In the genomic region with DNA sequence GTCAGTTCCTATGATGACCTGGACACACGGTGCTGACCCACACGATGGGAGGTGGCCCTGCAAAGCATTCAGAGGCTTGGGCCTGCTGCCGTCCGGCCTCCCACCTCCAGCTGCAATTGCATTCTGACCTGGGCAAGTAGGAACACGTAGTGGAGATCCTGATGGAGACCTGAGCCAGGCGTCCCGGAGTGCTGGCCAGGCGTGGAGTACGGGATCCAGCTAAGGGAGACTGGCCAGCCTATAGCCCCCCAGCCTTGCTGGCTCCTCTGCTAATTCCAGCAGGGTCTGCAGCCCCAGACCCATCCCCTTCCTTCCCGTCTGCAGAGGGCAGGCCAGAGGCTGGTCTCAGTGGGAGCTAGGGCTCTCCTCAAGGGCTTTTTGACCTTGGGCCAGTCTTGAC, we compare ENCODE assay signal across 1 cellular context.
A peak's percentile ranks its signal among the peaks of the same experiment; 100 is the strongest.
TF ChIP-seq lines count a peak whose summit lies in the region.

No MANE protein-coding gene starts in this region.

TF ChIP-seq in K562, 482 proteins besides CTCF, POLR2A, EP300 and RAD21 (continued from another document):
- TF ChIP-seq, protein P1, sequence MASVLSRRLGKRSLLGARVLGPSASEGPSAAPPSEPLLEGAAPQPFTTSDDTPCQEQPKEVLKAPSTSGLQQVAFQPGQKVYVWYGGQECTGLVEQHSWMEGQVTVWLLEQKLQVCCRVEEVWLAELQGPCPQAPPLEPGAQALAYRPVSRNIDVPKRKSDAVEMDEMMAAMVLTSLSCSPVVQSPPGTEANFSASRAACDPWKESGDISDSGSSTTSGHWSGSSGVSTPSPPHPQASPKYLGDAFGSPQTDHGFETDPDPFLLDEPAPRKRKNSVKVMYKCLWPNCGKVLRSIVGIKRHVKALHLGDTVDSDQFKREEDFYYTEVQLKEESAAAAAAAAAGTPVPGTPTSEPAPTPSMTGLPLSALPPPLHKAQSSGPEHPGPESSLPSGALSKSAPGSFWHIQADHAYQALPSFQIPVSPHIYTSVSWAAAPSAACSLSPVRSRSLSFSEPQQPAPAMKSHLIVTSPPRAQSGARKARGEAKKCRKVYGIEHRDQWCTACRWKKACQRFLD (CRISPR knock-in tag; IDR thresholded peaks at IDR 0.05), result no peak
- TF ChIP-seq ZNF217 (CRISPR knock-in tag; IDR thresholded peaks at IDR 0.05), result no peak
- TF ChIP-seq NFE2L1 (tag; IDR thresholded peaks at IDR 0.05; ENCODE audit: borderline replicate concordance, low read depth), result no peak
- TF ChIP-seq ZNF408 (CRISPR knock-in tag; IDR thresholded peaks at IDR 0.05; ENCODE audit: low read depth), result no peak
- TF ChIP-seq, protein P2, sequence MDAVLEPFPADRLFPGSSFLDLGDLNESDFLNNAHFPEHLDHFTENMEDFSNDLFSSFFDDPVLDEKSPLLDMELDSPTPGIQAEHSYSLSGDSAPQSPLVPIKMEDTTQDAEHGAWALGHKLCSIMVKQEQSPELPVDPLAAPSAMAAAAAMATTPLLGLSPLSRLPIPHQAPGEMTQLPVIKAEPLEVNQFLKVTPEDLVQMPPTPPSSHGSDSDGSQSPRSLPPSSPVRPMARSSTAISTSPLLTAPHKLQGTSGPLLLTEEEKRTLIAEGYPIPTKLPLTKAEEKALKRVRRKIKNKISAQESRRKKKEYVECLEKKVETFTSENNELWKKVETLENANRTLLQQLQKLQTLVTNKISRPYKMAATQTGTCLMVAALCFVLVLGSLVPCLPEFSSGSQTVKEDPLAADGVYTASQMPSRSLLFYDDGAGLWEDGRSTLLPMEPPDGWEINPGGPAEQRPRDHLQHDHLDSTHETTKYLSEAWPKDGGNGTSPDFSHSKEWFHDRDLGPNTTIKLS (IDR thresholded peaks at IDR 0.05; ENCODE audit: borderline replicate concordance, low read depth), result no peak
- TF ChIP-seq POLR2B (IDR thresholded peaks at IDR 0.05; ENCODE audit: low read depth, partially characterized antibody), result peak; percentile 10
- TF ChIP-seq, protein P3, sequence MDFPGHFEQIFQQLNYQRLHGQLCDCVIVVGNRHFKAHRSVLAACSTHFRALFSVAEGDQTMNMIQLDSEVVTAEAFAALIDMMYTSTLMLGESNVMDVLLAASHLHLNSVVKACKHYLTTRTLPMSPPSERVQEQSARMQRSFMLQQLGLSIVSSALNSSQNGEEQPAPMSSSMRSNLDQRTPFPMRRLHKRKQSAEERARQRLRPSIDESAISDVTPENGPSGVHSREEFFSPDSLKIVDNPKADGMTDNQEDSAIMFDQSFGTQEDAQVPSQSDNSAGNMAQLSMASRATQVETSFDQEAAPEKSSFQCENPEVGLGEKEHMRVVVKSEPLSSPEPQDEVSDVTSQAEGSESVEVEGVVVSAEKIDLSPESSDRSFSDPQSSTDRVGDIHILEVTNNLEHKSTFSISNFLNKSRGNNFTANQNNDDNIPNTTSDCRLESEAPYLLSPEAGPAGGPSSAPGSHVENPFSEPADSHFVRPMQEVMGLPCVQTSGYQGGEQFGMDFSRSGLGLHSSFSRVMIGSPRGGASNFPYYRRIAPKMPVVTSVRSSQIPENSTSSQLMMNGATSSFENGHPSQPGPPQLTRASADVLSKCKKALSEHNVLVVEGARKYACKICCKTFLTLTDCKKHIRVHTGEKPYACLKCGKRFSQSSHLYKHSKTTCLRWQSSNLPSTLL (IDR thresholded peaks at IDR 0.05), result no peak
- TF ChIP-seq BHLHE40 (IDR thresholded peaks at IDR 0.05; ENCODE audit: low read length), result no peak
- no peak for TF ChIP-seq U2AF1 (optimal IDR thresholded peaks at IDR 0.05; ENCODE audit: low read depth, low read length)
- no peak for TF ChIP-seq MAZ (CRISPR knock-in tag; conservative IDR thresholded peaks at IDR 0.05 in 1 of 2, IDR thresholded peaks at IDR 0.05 in 1 of 2)
- no peak for TF ChIP-seq ZNF644 (tag; IDR thresholded peaks at IDR 0.05; ENCODE audit: low read depth)
